ENCODE assay signal across 17 cellular contexts in genomic region chr9:70262384-70262783, GRCh38. TPM values are rescaled to one million over a fixed set of nuclear protein-coding genes. Genes with fewer than 3 reads are reported as not detected.
DNase-seq lines count a peak whose midpoint lies in the region; ATAC-seq and TF ChIP-seq lines count a peak whose summit lies in the region.
"Had no signal": no experiment of that assay in that cellular context is flagged by ENCODE, and none has a peak within 500 bp of the region (broad histone marks: within the 10 kb centered on the region; RNA-seq: fewer than 3 reads in every experiment).

No MANE protein-coding gene starts in this region.

- peaks cover 79% of the 10 kb centered on the region for H3K4me1 Mint-ChIP-seq in activated naive CD4-positive, alpha-beta T cell treated with anti-CD3 and anti-CD28 coated beads, Interleukin-2, amount 50 U/mL, for 24 hours
- peaks cover 55% of the 10 kb centered on the region for H3K4me1 Mint-ChIP-seq in activated CD4-positive, alpha-beta memory T cell treated with anti-CD3 and anti-CD28 coated beads for 36 hours (ENCODE audit: low read depth)
- peaks cover 41 to 56% of the 10 kb centered on the region in 2 donors for H3K4me1 Mint-ChIP-seq in stimulated activated naive B cell treated with anti-CD40 and anti-IgM and Interleukin-4, amounts not matched to agents 10 μg/mL and 1 μg/mL and 100 μg/mL, for 72 hours

- no TSS peak for BruUV-seq in PC-9 (replicated peaks; lab: Mats Ljungman, UMichigan)

- no peaks in the 10 kb centered on the region for H4K20me1 ChIP-seq in fibroblast of lung (ENCODE audit: control insufficient read depth, extremely low read depth, insufficient read depth, low read length)
- H4K20me1 ChIP-seq in PC-9 (ENCODE audit: insufficient read depth): peaks cover 56% of the 10 kb centered on the region

- no peaks in the 10 kb centered on the region for H3K27me3 Mint-ChIP-seq in activated naive CD4-positive, alpha-beta T cell treated with anti-CD3 and anti-CD28 coated beads, Interleukin-2, amount 50 U/mL, for 24 hours
- H3K27me3 Mint-ChIP-seq in activated CD4-positive, alpha-beta memory T cell treated with anti-CD3 and anti-CD28 coated beads for 36 hours: no peaks in the 10 kb centered on the region
- H3K27me3 Mint-ChIP-seq in stimulated activated naive B cell treated with anti-CD40 and anti-IgM and Interleukin-4, amounts not matched to agents 10 μg/mL and 1 μg/mL and 100 μg/mL, for 72 hours: no peaks in the 10 kb centered on the region

- POLR2A ChIA-PET in activated CD4-positive, alpha-beta memory T cell treated with anti-CD3 and anti-CD28 coated beads for 36 hours (lab: Charles Lee): interaction anchor here (0.6 kb wide), 1 partner anchor 152 kb away, joined by 4 read pairs; the partner anchor contains the start of gene KLF9
- POLR2A ChIA-PET in PC-9 (lab: Charles Lee; ENCODE audit: unreplicated experiment): no interaction called here

- H3K27ac ChIP-seq in fibroblast of lung (ENCODE audit: insufficient read depth, low read length): no peak overlapping the region
- H3K27ac ChIP-seq in PC-9: no peak overlapping the region
- H3K27ac ChIP-seq: cardiac muscle cell, parathyroid adenoma, SJSA1, WERI-Rb-1 had no signal

- peaks cover 40% of the 10 kb centered on the region for H3F3A ChIP-seq in PC-9 (ENCODE audit: insufficient read depth, low read depth)

- H3K4me1 ChIP-seq in fibroblast of lung (ENCODE audit: control insufficient read depth, extremely low read depth, insufficient read depth, low read length) (peaks cover 6% of the 10 kb centered on the region), PC-9 (replicated peaks; ENCODE audit: insufficient read depth) (peaks cover 38% of the 10 kb centered on the region)
- H3K4me1 ChIP-seq: parathyroid adenoma had no signal

- H3K4me3 Mint-ChIP-seq in activated naive CD4-positive, alpha-beta T cell treated with anti-CD3 and anti-CD28 coated beads, Interleukin-2, amount 50 U/mL, for 24 hours: peak overlapping the region; percentile 93
- peak overlapping the region; percentile 95 for H3K4me3 Mint-ChIP-seq in activated CD4-positive, alpha-beta memory T cell treated with anti-CD3 and anti-CD28 coated beads for 36 hours
- peak overlapping the region; percentile 91 to 93 for H3K4me3 Mint-ChIP-seq in stimulated activated naive B cell treated with anti-CD40 and anti-IgM and Interleukin-4, amounts not matched to agents 10 μg/mL and 1 μg/mL and 100 μg/mL, for 72 hours

- H3K4me2 ChIP-seq in fibroblast of lung (ENCODE audit: extremely low read depth, insufficient read depth, low read length) (peak overlapping the region; percentile 52), PC-9 (no peak overlapping the region)

- peak; percentile 8 to 12 for ATAC-seq in stimulated activated naive B cell treated with anti-CD40 and anti-IgM and Interleukin-4, amounts not matched to agents 10 μg/mL and 1 μg/mL and 100 μg/mL, for 72 hours (replicated peaks)
- no peak for ATAC-seq in GM21528 (IDR thresholded peaks at IDR 0.05; ENCODE audit: low FRiP score, unreplicated experiment)

- TF ChIP-seq CTCF in fibroblast of lung (conservative IDR thresholded peaks at IDR 0.05 in 1 of 2, IDR thresholded peaks at IDR 0.05 in 1 of 2; ENCODE audit: low read depth in 1 of 2, low read length in 2 of 2) (no peak), PC-9 (conservative IDR thresholded peaks at IDR 0.05) (no peak)

- H2AFZ ChIP-seq in fibroblast of lung (ENCODE audit: low read length) (no peak overlapping the region), PC-9 (no peak overlapping the region)
- H2AFZ ChIP-seq: parathyroid adenoma had no signal

- peaks cover 24% of the 10 kb centered on the region for H3K36me3 Mint-ChIP-seq in activated naive CD4-positive, alpha-beta T cell treated with anti-CD3 and anti-CD28 coated beads, Interleukin-2, amount 50 U/mL, for 24 hours
- peaks cover 40% of the 10 kb centered on the region for H3K36me3 Mint-ChIP-seq in activated CD4-positive, alpha-beta memory T cell treated with anti-CD3 and anti-CD28 coated beads for 36 hours
- peaks cover 41 to 48% of the 10 kb centered on the region in 2 donors for H3K36me3 Mint-ChIP-seq in stimulated activated naive B cell treated with anti-CD40 and anti-IgM and Interleukin-4, amounts not matched to agents 10 μg/mL and 1 μg/mL and 100 μg/mL, for 72 hours

- CTCF ChIA-PET in activated CD4-positive, alpha-beta memory T cell treated with anti-CD3 and anti-CD28 coated beads for 36 hours (lab: Charles Lee): interaction anchor here (1.1 kb wide), 2 partner anchors 9 to 22 kb away, joined by 3 to 4 read pairs; no protein-coding TSS in a partner anchor
- CTCF ChIA-PET in PC-9 (lab: Charles Lee): no interaction called here

- no peak overlapping the region for H3K9ac ChIP-seq in fibroblast of lung (ENCODE audit: insufficient read depth, low read length)
- H3K9ac ChIP-seq: parathyroid adenoma had no signal

- H3K9me3 ChIP-seq in fibroblast of lung (ENCODE audit: control insufficient read depth, insufficient read depth, low read depth, low read length): no peaks in the 10 kb centered on the region
- 0 out of 2 replicates have a peak, but pooled peaks cover 3% of the 10 kb centered on the region for H3K9me3 ChIP-seq in PC-9 (ENCODE audit: insufficient read depth, low read depth)
- H3K9me3 ChIP-seq: SJSA1 had no signal

- H3K9me3 Mint-ChIP-seq in activated naive CD4-positive, alpha-beta T cell treated with anti-CD3 and anti-CD28 coated beads, Interleukin-2, amount 50 U/mL, for 24 hours: no peaks in the 10 kb centered on the region
- H3K9me3 Mint-ChIP-seq in activated CD4-positive, alpha-beta memory T cell treated with anti-CD3 and anti-CD28 coated beads for 36 hours: no peaks in the 10 kb centered on the region
- H3K9me3 Mint-ChIP-seq in stimulated activated naive B cell treated with anti-CD40 and anti-IgM and Interleukin-4, amounts not matched to agents 10 μg/mL and 1 μg/mL and 100 μg/mL, for 72 hours: peaks cover 5 to 9% of the 10 kb centered on the region in 2 donors

- intact Hi-C loops in activated CD4-positive, alpha-beta memory T cell treated with anti-CD3 and anti-CD28 coated beads for 36 hours (cut with micrococcal nuclease): loop anchor here (5.0 kb wide), 1 partner anchor 35 kb away; no protein-coding TSS in a partner anchor
- intact Hi-C loops in PC-9 (cut with micrococcal nuclease; ENCODE audit: unreplicated experiment): no loop called here
- intact Hi-C loops in posterior cingulate gyrus (cut with DNase I): no loop called here

- H3K36me3 ChIP-seq in fibroblast of lung (ENCODE audit: control insufficient read depth, insufficient read depth, low read length) (peaks cover 12% of the 10 kb centered on the region), PC-9 (ENCODE audit: low read depth) (peaks cover 40% of the 10 kb centered on the region)

- peaks cover 66% of the 10 kb centered on the region for H3K79me2 ChIP-seq in fibroblast of lung (ENCODE audit: control insufficient read depth, insufficient read depth, low read length)
- H3K79me2 ChIP-seq in PC-9 (ENCODE audit: low read depth): peaks cover 83% of the 10 kb centered on the region

- H3K4me3 ChIP-seq in fibroblast of lung (replicated peaks in 1 of 4; ENCODE audit: control extremely low read depth in 1 of 4, insufficient read depth in 1 of 4, low read depth in 3 of 4, low read length in 4 of 4): no peak overlapping the region
- H3K4me3 ChIP-seq in PC-9: no peak overlapping the region
- H3K4me3 ChIP-seq: cardiac muscle cell, SJSA1 had no signal

- H3K27me3 ChIP-seq in fibroblast of lung (ENCODE audit: control insufficient read depth, insufficient read depth, low read length) (no peaks in the 10 kb centered on the region), PC-9 (ENCODE audit: insufficient read depth, low read depth) (no peaks in the 10 kb centered on the region)
- H3K27me3 ChIP-seq: cardiac muscle cell, SJSA1 had no signal

- no peaks in the 10 kb centered on the region for H3K9me2 ChIP-seq in PC-9 (ENCODE audit: insufficient read depth)

- H3K27ac Mint-ChIP-seq in activated naive CD4-positive, alpha-beta T cell treated with anti-CD3 and anti-CD28 coated beads, Interleukin-2, amount 50 U/mL, for 24 hours: peak overlapping the region; percentile 61
- peak overlapping the region; percentile 78 for H3K27ac Mint-ChIP-seq in activated CD4-positive, alpha-beta memory T cell treated with anti-CD3 and anti-CD28 coated beads for 36 hours
- peak overlapping the region; percentile 99 for H3K27ac Mint-ChIP-seq in stimulated activated naive B cell treated with anti-CD40 and anti-IgM and Interleukin-4, amounts not matched to agents 10 μg/mL and 1 μg/mL and 100 μg/mL, for 72 hours

- no peak for DNase-seq in activated naive CD4-positive, alpha-beta T cell treated with anti-CD3 and anti-CD28 coated beads, Interleukin-2, amount 50 U/mL, for 16 hours
- DNase-seq in activated CD4-positive, alpha-beta memory T cell treated with anti-CD3 and anti-CD28 coated beads for 36 hours: no peak
- no peak for DNase-seq in fibroblast of lung (ENCODE audit: low read depth in 2 of 2)
- DNase-seq in stimulated activated naive B cell treated with anti-CD40 and anti-IgM and Interleukin-4, amounts not matched to agents 10 μg/mL and 1 μg/mL and 100 μg/mL, for 72 hours: no peak
- no peak for DNase-seq in PC-9
- DNase-seq in posterior cingulate gyrus: no peak
- DNase-seq: DMS153; erythroblast; NCI-H187 treated with DMSO at 0.1 percent for 48 hours; NCI-H748 treated with DMSO at 0.1 percent for 48 hours; stimulated activated CD4-positive, alpha-beta T cell treated with anti-CD3 and anti-CD28 coated beads, Interleukin-1b, Interleukin-23, amount 100 ng/mL, for 48 hours; WERI-Rb-1 had no signal

RNA-seq across cellular contexts. Expression of gene SMC5, which starts 3.6 kb away (rescaled TPM):
- 10 to 100 TPM; 32.0 to 34.1 TPM for total RNA-seq in activated CD4-positive, alpha-beta memory T cell treated with anti-CD3 and anti-CD28 coated beads for 36 hours
- total RNA-seq in fibroblast of lung: 29.2 and 45.7 TPM in 2 replicates
- 15.5 and 21.6 TPM in 2 replicates for polyA plus RNA-seq in fibroblast of lung
- 9.8 and 16.2 TPM in 2 replicates for polyA plus RNA-seq in fibroblast of lung (2012)
- 1.8 and 2.9 TPM in 2 replicates for polyA minus RNA-seq in fibroblast of lung (ENCODE audit: low replicate concordance)
- 34.4 and 41.9 TPM in 2 replicates for total RNA-seq in PC-9 (2021)
